Comparison of ENCODE assay signal across 27 cellular contexts in genomic region chr17:20111538-20111937, GRCh38.
"Had no signal": no experiment of that assay in that cellular context is flagged by ENCODE, and none has a peak within 500 bp of the region (broad histone marks: within the 10 kb centered on the region; RNA-seq: fewer than 3 reads in every experiment).

No MANE protein-coding gene starts in this region.

- H3K4me3 Mint-ChIP-seq: stimulated activated memory B cell treated with anti-CD40 and anti-IgM and Interleukin-4, amounts not matched to agents 10 μg/mL and 1 μg/mL and 100 μg/mL, for 72 hours; stimulated activated naive B cell treated with anti-CD40 and anti-IgM and Interleukin-4, amounts not matched to agents 10 μg/mL and 1 μg/mL and 100 μg/mL, for 72 hours; stimulated activated naive CD8-positive, alpha-beta T cell treated with anti-CD3 and anti-CD28 coated beads, Interleukin-15, amount 100 ng/mL, for 72 hours; stimulated activated naive CD8-positive, alpha-beta T cell treated with anti-CD3 and anti-CD28 coated beads, Interleukin-15, Interleukin-2, amounts not matched to agents 100 ng/mL and 50 ng/mL, for 24 hours; type B pancreatic cell had no signal

- H3K27me3 ChIP-seq: stomach, suprapubic skin, testis, tibial artery, tibial nerve, transverse colon, upper lobe of left lung, uterus, vagina had no signal

- H3K4me3 ChIP-seq: stomach, suprapubic skin, testis, thoracic aorta, tibial artery, tibial nerve, transverse colon, upper lobe of left lung, upper lobe of right lung, uterus, vagina had no signal

- DNase-seq: stimulated activated CD4-positive, alpha-beta T cell treated with anti-CD3 and anti-CD28 coated beads, Interleukin-2, amount 100 ng/mL, for 24 hours; stimulated activated CD4-positive, alpha-beta T cell treated with anti-CD3 and anti-CD28 coated beads, Interleukin-2, amount 100 ng/mL, for 48 hours; stimulated activated CD4-positive, alpha-beta T cell treated with anti-CD3 and anti-CD28 coated beads, Interleukin-4, amount 100 ng/mL, for 1 hour; stimulated activated CD4-positive, alpha-beta T cell treated with anti-CD3 and anti-CD28 coated beads, Interleukin-4, amount 100 ng/mL, for 24 hours; stimulated activated CD4-positive, alpha-beta T cell treated with anti-CD3 and anti-CD28 coated beads, Interleukin-4, amount 100 ng/mL, for 4 hours; stimulated activated CD8-positive, alpha-beta memory T cell treated with anti-CD3 and anti-CD28 coated beads, Interleukin-4, amount 100 ng/mL, for 48 hours; stimulated activated naive B cell treated with anti-CD40 and anti-IgM and Interleukin-4, amounts not matched to agents 10 μg/mL and 1 μg/mL and 100 μg/mL, for 72 hours; stimulated activated naive CD4-positive, alpha-beta T cell; stimulated activated naive CD4-positive, alpha-beta T cell treated with Interleukin-2 at 50 U/mL for 16 hours; stimulated activated naive CD8-positive, alpha-beta T cell treated with anti-CD3 and anti-CD28 coated beads, Interleukin-15, amount 100 ng/mL, for 72 hours; stimulated activated naive CD8-positive, alpha-beta T cell treated with anti-CD3 and anti-CD28 coated beads, Interleukin-15, Interleukin-2, amounts not matched to agents 100 U/mL and 50 U/mL, for 24 hours; stomach; substantia nigra; testis; tibial artery; transverse colon; trophoblast cell; upper lobe of left lung; upper lobe of right lung; uterus had no signal

- H3K27ac Mint-ChIP-seq: stimulated activated memory B cell treated with anti-CD40 and anti-IgM and Interleukin-4, amounts not matched to agents 10 μg/mL and 1 μg/mL and 100 μg/mL, for 72 hours; stimulated activated naive B cell treated with anti-CD40 and anti-IgM and Interleukin-4, amounts not matched to agents 10 μg/mL and 1 μg/mL and 100 μg/mL, for 72 hours; stimulated activated naive CD8-positive, alpha-beta T cell treated with anti-CD3 and anti-CD28 coated beads, Interleukin-15, amount 100 ng/mL, for 72 hours; stimulated activated naive CD8-positive, alpha-beta T cell treated with anti-CD3 and anti-CD28 coated beads, Interleukin-15, Interleukin-2, amounts not matched to agents 100 ng/mL and 50 ng/mL, for 24 hours; type B pancreatic cell had no signal

- H3K4me1 Mint-ChIP-seq: stimulated activated memory B cell treated with anti-CD40 and anti-IgM and Interleukin-4, amounts not matched to agents 10 μg/mL and 1 μg/mL and 100 μg/mL, for 72 hours; stimulated activated naive CD8-positive, alpha-beta T cell treated with anti-CD3 and anti-CD28 coated beads, Interleukin-15, amount 100 ng/mL, for 72 hours had no signal

- H3K9me3 ChIP-seq: stomach, suprapubic skin, testis, thoracic aorta, tibial artery, tibial nerve, transverse colon, upper lobe of left lung, upper lobe of right lung, uterus, vagina had no signal

- H3K4me1 ChIP-seq: suprapubic skin, testis, transverse colon, upper lobe of left lung, upper lobe of right lung, uterus, vagina had no signal

- H3K9me3 Mint-ChIP-seq: stimulated activated memory B cell treated with anti-CD40 and anti-IgM and Interleukin-4, amounts not matched to agents 10 μg/mL and 1 μg/mL and 100 μg/mL, for 72 hours; stimulated activated naive B cell treated with anti-CD40 and anti-IgM and Interleukin-4, amounts not matched to agents 10 μg/mL and 1 μg/mL and 100 μg/mL, for 72 hours; stimulated activated naive CD8-positive, alpha-beta T cell treated with anti-CD3 and anti-CD28 coated beads, Interleukin-15, amount 100 ng/mL, for 72 hours; stimulated activated naive CD8-positive, alpha-beta T cell treated with anti-CD3 and anti-CD28 coated beads, Interleukin-15, Interleukin-2, amounts not matched to agents 100 ng/mL and 50 ng/mL, for 24 hours; type B pancreatic cell had no signal

- H3K27me3 Mint-ChIP-seq: stimulated activated naive B cell treated with anti-CD40 and anti-IgM and Interleukin-4, amounts not matched to agents 10 μg/mL and 1 μg/mL and 100 μg/mL, for 72 hours; stimulated activated naive CD8-positive, alpha-beta T cell treated with anti-CD3 and anti-CD28 coated beads, Interleukin-15, Interleukin-2, amounts not matched to agents 100 ng/mL and 50 ng/mL, for 24 hours had no signal

- H3K36me3 Mint-ChIP-seq: stimulated activated memory B cell treated with anti-CD40 and anti-IgM and Interleukin-4, amounts not matched to agents 10 μg/mL and 1 μg/mL and 100 μg/mL, for 72 hours; stimulated activated naive B cell treated with anti-CD40 and anti-IgM and Interleukin-4, amounts not matched to agents 10 μg/mL and 1 μg/mL and 100 μg/mL, for 72 hours; type B pancreatic cell had no signal

- ATAC-seq: stimulated activated memory B cell treated with anti-CD40 and anti-IgM and Interleukin-4, amounts not matched to agents 10 μg/mL and 1 μg/mL and 100 μg/mL, for 72 hours; stimulated activated naive B cell treated with anti-CD40 and anti-IgM and Interleukin-4, amounts not matched to agents 10 μg/mL and 1 μg/mL and 100 μg/mL, for 72 hours; stimulated activated naive CD8-positive, alpha-beta T cell treated with anti-CD3 and anti-CD28 coated beads, Interleukin-15, amount 100 ng/mL, for 72 hours; stimulated activated naive CD8-positive, alpha-beta T cell treated with anti-CD3 and anti-CD28 coated beads, Interleukin-15, Interleukin-2, amounts not matched to agents 100 U/mL and 50 U/mL, for 24 hours; upper lobe of right lung had no signal

- H3K36me3 ChIP-seq: suprapubic skin, transverse colon, upper lobe of left lung, upper lobe of right lung, uterus, vagina had no signal

- H3K27ac ChIP-seq: stomach, suprapubic skin, testis, thoracic aorta, tibial artery, tibial nerve, transverse colon, upper lobe of left lung, upper lobe of right lung, uterus, vagina had no signal
